ENCODE assay signal across 13 cellular contexts in the genomic region with DNA sequence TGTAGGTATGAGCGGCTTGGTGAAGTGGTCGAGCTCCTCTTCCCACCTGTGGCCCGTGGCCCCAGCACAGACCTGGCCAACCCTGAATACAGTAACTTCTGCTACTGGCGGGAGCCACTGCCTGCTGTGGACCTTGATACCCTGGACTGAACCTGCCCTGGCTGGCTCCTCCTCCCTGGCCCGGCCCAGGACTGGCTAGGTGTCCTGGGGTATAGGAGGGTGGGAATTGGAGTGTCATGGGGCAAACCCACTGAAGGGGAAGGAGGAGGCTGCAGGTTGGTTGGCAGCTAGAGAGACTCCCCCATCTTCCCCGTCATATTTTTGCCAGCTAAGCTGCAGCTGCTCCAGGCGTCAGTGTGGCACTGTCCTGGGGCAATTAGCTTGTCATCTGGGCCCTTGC. TPM values are rescaled to one million over a fixed set of nuclear protein-coding genes. Genes with fewer than 3 reads are reported as not detected.
DNase-seq lines count a peak whose midpoint lies in the region; ATAC-seq and TF ChIP-seq lines count a peak whose summit lies in the region.
"Had no signal": no experiment of that assay in that cellular context is flagged by ENCODE, and none has a peak within 500 bp of the region (broad histone marks: within the 10 kb centered on the region; RNA-seq: fewer than 3 reads in every experiment).

No MANE protein-coding gene starts in this region.

- H3K4me3 ChIP-seq in right atrium auricular region (no peak overlapping the region), right lobe of liver (no peak overlapping the region)
- H3K4me3 ChIP-seq: BLaER1 treated with 17β-estradiol and CSF1 and Interleukin-3, amounts not matched to agents 10 nM and 100 nM; GM23248 had no signal

- no peaks in the 10 kb centered on the region for H3K27me3 ChIP-seq in right atrium auricular region
- H3K27me3 ChIP-seq in right lobe of liver, result no peaks in the 10 kb centered on the region

- H3K4me1 ChIP-seq in right atrium auricular region (peaks cover 0 to 32% of the 10 kb centered on the region in 2 donors), right lobe of liver (peaks cover 0 to 14% (median 6%) of the 10 kb centered on the region in 4 donors)

- H3K9me3 ChIP-seq in right atrium auricular region (no peaks in the 10 kb centered on the region), right lobe of liver (no peaks in the 10 kb centered on the region)
- H3K9me3 ChIP-seq: BLaER1 treated with 17β-estradiol and CSF1 and Interleukin-3, amounts not matched to agents 10 nM and 100 nM had no signal

- DNase-seq in right atrium auricular region (ENCODE audit: low spot score) (no peak), left ventricle myocardium superior (no peak), islet precursor cell (peak; percentile 45), right lobe of liver (peak; percentile 58 to 88 (median 81)), DMS153 treated with DMSO at 0.1 percent for 48 hours (lab: John Stamatoyannopoulos, UW; ENCODE audit: unreplicated experiment) (no peak), HPDE6-E6E7 (ENCODE audit: extremely low spot score) (no peak)
- DNase-seq: ACHN; CD4-positive, CD25-positive, alpha-beta regulatory T cell; GM23248 had no signal

- H3K36me3 ChIP-seq in right atrium auricular region (peaks cover 8% of the 10 kb centered on the region), right lobe of liver (peaks cover 0 to 5% (median 2%) of the 10 kb centered on the region in 4 donors)
- H3K36me3 ChIP-seq: BLaER1 treated with 17β-estradiol and CSF1 and Interleukin-3, amounts not matched to agents 10 nM and 100 nM had no signal

- no CpG with 5 or more reads among the region's 7 CpGs for WGBS in right lobe of liver (ENCODE audit: insufficient coverage, low coverage, low lambda C conversion rate, missing lambda C conversion rate)

- TF ChIP-seq POLR2A in right lobe of liver (IDR thresholded peaks at IDR 0.05), result no peak

- TF ChIP-seq CTCF in right atrium auricular region (IDR thresholded peaks at IDR 0.05) (no peak), right lobe of liver (IDR thresholded peaks at IDR 0.05) (no peak)

- peak overlapping the region; percentile 56 to 79 for H3K27ac ChIP-seq in right atrium auricular region
- H3K27ac ChIP-seq in right lobe of liver, result no peak overlapping the region
- H3K27ac ChIP-seq: BLaER1 treated with 17β-estradiol and CSF1 and Interleukin-3, amounts not matched to agents 10 nM and 100 nM; GM23248; HL-60 had no signal

- intact Hi-C loops in left ventricle myocardium superior (cut with micrococcal nuclease), result no loop called here
- intact Hi-C loops in right lobe of liver (cut with DNase I), result no loop called here

- ATAC-seq in left ventricle myocardium superior (no peak), right lobe of liver (peak; percentile 81 to 94 (median 87)), GM19328 (IDR thresholded peaks at IDR 0.05; ENCODE audit: unreplicated experiment) (no peak)

RNA-seq across cellular contexts. Expression of a gene that starts 7.9 kb away (rescaled TPM):
- total RNA-seq in right atrium auricular region, result 1 to 10 TPM; 1.8 to 4.9 TPM
- total RNA-seq in left ventricle myocardium superior, result 4.3 TPM
- total RNA-seq in right lobe of liver, result under 1 TPM in 3 of 6 experiments, not detected in 3; 0.07 to 0.09 (median 0.07) TPM
- total RNA-seq: A172; CD4-positive, CD25-positive, alpha-beta regulatory T cell; GM23248 had no signal

RNA-seq across cellular contexts. Expression of a gene that starts 18.1 kb away (rescaled TPM):
- 10 to 100 TPM in 1 of 2 donors, 1 to 10 TPM in 1; 9.7 to 13.7 TPM for total RNA-seq in right atrium auricular region
- total RNA-seq in left ventricle myocardium superior, result 22.9 TPM
- total RNA-seq in right lobe of liver, result 10 to 100 TPM in 5 of 6 experiments, 1 to 10 TPM in 1; 8.4 to 44.7 (median 23.4) TPM

RNA-seq across cellular contexts. Expression of a gene that starts 41.2 kb away (rescaled TPM):
- total RNA-seq in right atrium auricular region (10 to 100 TPM; 23.8 to 25.7 TPM), left ventricle myocardium superior (37.8 TPM), right lobe of liver (10 to 100 TPM; 17.6 to 47.4 (median 26.2) TPM)

Comparison
In these comparisons a context has a peak if more than half of its experiments do, and no peak if none do; other contexts are left out.
1. DNase-seq: peak in islet precursor cell (single experiment) and right lobe of liver (3 of 3); none in right atrium auricular region (single experiment), left ventricle myocardium superior (single experiment), DMS153 treated with DMSO at 0.1 percent for 48 hours (single experiment) and HPDE6-E6E7 (single experiment).
2. H3K27ac ChIP-seq: peak in right atrium auricular region (2 of 2); none in right lobe of liver (0 of 3).
3. ATAC-seq: peak in right lobe of liver (4 of 4); none in left ventricle myocardium superior (single experiment) and GM19328 (single experiment).